ENCODE assay signal across 20 cellular contexts in the genomic region with DNA sequence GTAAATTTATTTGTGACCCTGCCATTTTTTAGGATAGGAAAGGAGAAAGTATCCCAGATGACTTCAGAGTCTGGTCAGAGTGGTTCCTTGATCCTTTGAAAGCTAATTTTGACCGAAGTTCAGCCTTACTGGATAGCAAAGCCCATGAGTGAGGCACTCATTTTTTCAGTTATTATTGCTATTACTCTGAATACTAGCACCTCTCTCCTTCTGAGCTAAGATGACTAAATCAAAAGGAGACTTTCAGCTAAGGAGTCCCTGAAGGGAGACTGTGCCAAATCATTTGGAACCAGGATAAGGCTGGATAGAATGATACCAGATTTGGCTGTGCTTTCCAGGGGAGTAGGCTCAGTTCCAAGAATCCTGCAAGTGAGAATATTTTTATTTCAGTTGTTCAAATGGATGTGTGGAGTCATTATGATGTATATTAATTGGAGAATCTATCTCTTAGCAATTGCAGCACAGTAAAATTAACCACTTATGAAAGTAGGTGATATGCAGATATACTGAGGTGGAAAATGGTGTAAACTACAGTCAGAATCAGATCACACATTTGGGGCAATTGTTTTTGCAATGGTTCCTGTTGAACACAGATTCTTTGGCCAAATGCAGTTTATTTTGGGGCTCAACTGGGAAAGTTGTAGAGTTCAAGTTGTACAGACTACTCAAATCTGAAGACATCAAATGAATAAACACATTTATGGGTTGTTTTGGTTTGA. TPM values are rescaled to one million over a fixed set of nuclear protein-coding genes. Genes with fewer than 3 reads are reported as not detected.
A peak's percentile ranks its signal among the peaks of the same experiment; 100 is the strongest.
DNase-seq lines count a peak whose midpoint lies in the region; ATAC-seq, FAIRE-seq and TF ChIP-seq lines count a peak whose summit lies in the region.
"Had no signal": no experiment of that assay in that cellular context is flagged by ENCODE, and none has a peak within 500 bp of the region (broad histone marks: within the 10 kb centered on the region; RNA-seq: fewer than 3 reads in every experiment).

No MANE protein-coding gene starts in this region.

- peaks cover 62% of the 10 kb centered on the region for H3K4me1 Mint-ChIP-seq in activated CD4-positive, alpha-beta T cell treated with anti-CD3 and anti-CD28 coated beads for 36 hours
- no peaks in the 10 kb centered on the region for H3K4me1 Mint-ChIP-seq in astrocyte (ENCODE audit: low read depth, unreplicated experiment)
- H3K4me1 Mint-ChIP-seq in stimulated activated effector memory CD8-positive, alpha-beta T cell treated with anti-CD3 and anti-CD28 coated beads, Interleukin-12 subunit alpha, Interleukin-12 subunit beta, amount 100 ng/mL, for 72 hours = peaks cover 47% of the 10 kb centered on the region
- H3K4me1 Mint-ChIP-seq: nephron had no signal

- peak; percentile 38 for ATAC-seq in activated CD4-positive, alpha-beta T cell treated with anti-CD3 and anti-CD28 coated beads for 36 hours
- peak; percentile 86 for ATAC-seq in stimulated activated effector memory CD8-positive, alpha-beta T cell treated with anti-CD3 and anti-CD28 coated beads, Interleukin-12 subunit alpha, Interleukin-12 subunit beta, amount 100 ng/mL, for 72 hours
- ATAC-seq in HG03442 (IDR thresholded peaks at IDR 0.05; ENCODE audit: unreplicated experiment) = no peak
- ATAC-seq in GM18511 (IDR thresholded peaks at IDR 0.05; ENCODE audit: unreplicated experiment) = no peak
- ATAC-seq: heart right ventricle had no signal

- peak; percentile 79 for FAIRE-seq in astrocyte (lab: Jason Lieb, UNC)
- FAIRE-seq: TTC549 had no signal

- H3K9me3 ChIP-seq in OCI-LY1 (ENCODE audit: low read length) = no peaks in the 10 kb centered on the region
- no peaks in the 10 kb centered on the region for H3K9me3 ChIP-seq in astrocyte (ENCODE audit: insufficient read depth, low read depth, low read length)
- H3K9me3 ChIP-seq: esophagus squamous epithelium, heart right ventricle had no signal

- H3K4me1 ChIP-seq in OCI-LY1 (ENCODE audit: insufficient read depth, low read length, severe bottlenecking) (peaks cover 63% of the 10 kb centered on the region), astrocyte (ENCODE audit: insufficient read depth, low read length) (no peaks in the 10 kb centered on the region)
- H3K4me1 ChIP-seq: esophagus squamous epithelium had no signal

- H3K4me3 ChIP-seq in OCI-LY1 (ENCODE audit: low read depth, low read length, poor library complexity, severe bottlenecking) = peak overlapping the region; percentile 65
- H3K4me3 ChIP-seq in astrocyte (ENCODE audit: insufficient read depth, low read depth, low read length) = no peak overlapping the region

- peak overlapping the region; percentile 63 for H3K9ac ChIP-seq in OCI-LY1 (ENCODE audit: low read length)
- H3K9ac ChIP-seq in astrocyte (ENCODE audit: low read length) = no peak overlapping the region

- H3K79me2 ChIP-seq in OCI-LY1 (ENCODE audit: insufficient read depth, low read length) (peaks cover 37% of the 10 kb centered on the region; the same call in 1 of the 2 replicates), astrocyte (ENCODE audit: insufficient read depth, low read length) (no peaks in the 10 kb centered on the region)

- H3K36me3 ChIP-seq in OCI-LY1 (ENCODE audit: insufficient read depth, low read length) = peaks cover under 1% of the 10 kb centered on the region; the same call in 1 of the 2 replicates
- no peaks in the 10 kb centered on the region for H3K36me3 ChIP-seq in astrocyte (ENCODE audit: insufficient read depth, low read length)
- H3K36me3 ChIP-seq: esophagus squamous epithelium, heart right ventricle had no signal

- intact Hi-C loops in activated CD4-positive, alpha-beta T cell treated with anti-CD3 and anti-CD28 coated beads for 36 hours (cut with DNase I, micrococcal nuclease) = loop anchor here (2.0 to 10.0 kb wide), 9 partner anchors 32 to 1858 kb away; partner anchors contain the start of genes BRWD3 (in 1 of the 2), CYSLTR1 (in 1 of the 2), ITM2A (in 1 of the 2) and PGK1 (in 1 of the 2)

- peak overlapping the region; percentile 96 for H3K27ac Mint-ChIP-seq in activated CD4-positive, alpha-beta T cell treated with anti-CD3 and anti-CD28 coated beads for 36 hours
- no peak overlapping the region for H3K27ac Mint-ChIP-seq in astrocyte (ENCODE audit: unreplicated experiment)
- peak overlapping the region; percentile 92 for H3K27ac Mint-ChIP-seq in stimulated activated effector memory CD8-positive, alpha-beta T cell treated with anti-CD3 and anti-CD28 coated beads, Interleukin-12 subunit alpha, Interleukin-12 subunit beta, amount 100 ng/mL, for 72 hours
- H3K27ac Mint-ChIP-seq: nephron, type B pancreatic cell had no signal

- CTCF ChIA-PET in activated CD4-positive, alpha-beta T cell treated with anti-CD3 and anti-CD28 coated beads for 36 hours (lab: Charles Lee) = interaction anchor here (0.5 to 2.2 kb wide), 5 partner anchors 35 to 324 kb away, joined by 3 to 6 read pairs (median 3); no protein-coding TSS in a partner anchor

- no peaks in the 10 kb centered on the region for H3F3A ChIP-seq in OCI-LY1 (ENCODE audit: insufficient read depth, low read length)

- no peaks in the 10 kb centered on the region for H3K9me2 ChIP-seq in OCI-LY1 (ENCODE audit: low read depth, low read length)

- H3K36me3 Mint-ChIP-seq in activated CD4-positive, alpha-beta T cell treated with anti-CD3 and anti-CD28 coated beads for 36 hours (ENCODE audit: low read depth) = peaks cover 30% of the 10 kb centered on the region
- no peaks in the 10 kb centered on the region for H3K36me3 Mint-ChIP-seq in astrocyte (ENCODE audit: low read depth, unreplicated experiment)
- peaks cover 22% of the 10 kb centered on the region for H3K36me3 Mint-ChIP-seq in stimulated activated effector memory CD8-positive, alpha-beta T cell treated with anti-CD3 and anti-CD28 coated beads, Interleukin-12 subunit alpha, Interleukin-12 subunit beta, amount 100 ng/mL, for 72 hours
- H3K36me3 Mint-ChIP-seq: type B pancreatic cell had no signal

- H3K27me3 Mint-ChIP-seq in activated CD4-positive, alpha-beta T cell treated with anti-CD3 and anti-CD28 coated beads for 36 hours = no peaks in the 10 kb centered on the region
- no peaks in the 10 kb centered on the region for H3K27me3 Mint-ChIP-seq in astrocyte (ENCODE audit: low read depth, unreplicated experiment)
- H3K27me3 Mint-ChIP-seq: type B pancreatic cell had no signal

- no peaks in the 10 kb centered on the region for H3K9me3 Mint-ChIP-seq in activated CD4-positive, alpha-beta T cell treated with anti-CD3 and anti-CD28 coated beads for 36 hours (ENCODE audit: low read depth)
- H3K9me3 Mint-ChIP-seq in astrocyte (ENCODE audit: unreplicated experiment) = no peaks in the 10 kb centered on the region
- H3K9me3 Mint-ChIP-seq in stimulated activated effector memory CD8-positive, alpha-beta T cell treated with anti-CD3 and anti-CD28 coated beads, Interleukin-12 subunit alpha, Interleukin-12 subunit beta, amount 100 ng/mL, for 72 hours = no peaks in the 10 kb centered on the region
- H3K9me3 Mint-ChIP-seq: nephron, type B pancreatic cell had no signal

- POLR2A ChIA-PET in activated CD4-positive, alpha-beta T cell treated with anti-CD3 and anti-CD28 coated beads for 36 hours (lab: Charles Lee) = no interaction called here

- peak overlapping the region; percentile 85 for H3K27ac ChIP-seq in OCI-LY1 (ENCODE audit: low read depth, low read length, poor library complexity, severe bottlenecking)
- H3K27ac ChIP-seq in astrocyte (ENCODE audit: low read depth, low read length) = no peak overlapping the region
- H3K27ac ChIP-seq: C4-2B had no signal

- H2AFZ ChIP-seq in OCI-LY1 (ENCODE audit: low read length) (no peak overlapping the region), astrocyte (ENCODE audit: low read depth, low read length) (no peak overlapping the region)

- H3K4me2 ChIP-seq in OCI-LY1 (ENCODE audit: low read length) (peak overlapping the region; percentile 75), astrocyte (ENCODE audit: low read length) (no peak overlapping the region)

- no peak for DNase-seq in activated CD4-positive, alpha-beta T cell treated with anti-CD3 and anti-CD28 coated beads for 36 hours
- DNase-seq in activated CD4-positive, alpha-beta T cell treated with anti-CD3 and anti-CD28 coated beads, Interleukin-2, amount 50 U/mL, for 4 hours = no peak
- DNase-seq in astrocyte (ENCODE audit: low read depth) = no peak
- DNase-seq in stimulated activated effector memory CD8-positive, alpha-beta T cell treated with anti-CD3 and anti-CD28 coated beads, Interleukin-12 subunit alpha, Interleukin-12 subunit beta, amount 100 ng/mL, for 72 hours (ENCODE audit: low spot score in 2 of 2) = no peak
- DNase-seq in iPS-NIHi11 (ENCODE audit: low spot score) = no peak
- DNase-seq: 8988T; esophagus squamous epithelium; heart right ventricle; NCI-H2029 treated with DMSO at 0.1 percent for 48 hours; retina; stimulated activated CD4-positive, alpha-beta T cell treated with anti-CD3 and anti-CD28 coated beads, Interleukin-2, amount 100 ng/mL, for 24 hours; stimulated activated CD8-positive, alpha-beta memory T cell treated with anti-CD3 and anti-CD28 coated beads, Interleukin-4, amount 100 ng/mL, for 48 hours had no signal

- H3K4me3 Mint-ChIP-seq in activated CD4-positive, alpha-beta T cell treated with anti-CD3 and anti-CD28 coated beads for 36 hours = peak overlapping the region; percentile 90
- no peak overlapping the region for H3K4me3 Mint-ChIP-seq in astrocyte (ENCODE audit: unreplicated experiment)
- peak overlapping the region; percentile 78 for H3K4me3 Mint-ChIP-seq in stimulated activated effector memory CD8-positive, alpha-beta T cell treated with anti-CD3 and anti-CD28 coated beads, Interleukin-12 subunit alpha, Interleukin-12 subunit beta, amount 100 ng/mL, for 72 hours
- H3K4me3 Mint-ChIP-seq: nephron, type B pancreatic cell had no signal

- H4K20me1 ChIP-seq in OCI-LY1 (ENCODE audit: insufficient read depth, low read length) (no peaks in the 10 kb centered on the region), astrocyte (ENCODE audit: insufficient read depth, low read length) (no peaks in the 10 kb centered on the region)

- TF ChIP-seq CTCF in OCI-LY1 (IDR thresholded peaks at IDR 0.05; ENCODE audit: low read length) (no peak), astrocyte (IDR thresholded peaks at IDR 0.05; ENCODE audit: insufficient read depth, low read depth, low read length) (no peak)

- H3K27me3 ChIP-seq in OCI-LY1 (ENCODE audit: insufficient read depth, low read length) = no peaks in the 10 kb centered on the region
- H3K27me3 ChIP-seq in astrocyte (ENCODE audit: insufficient read depth, low read length) = no peaks in the 10 kb centered on the region
- H3K27me3 ChIP-seq: esophagus squamous epithelium had no signal

RNA-seq across cellular contexts. Expression of gene P2RY10, which starts 1.1 kb away (rescaled TPM):
- 10 to 100 TPM; 30.4 to 65.7 TPM for total RNA-seq in activated CD4-positive, alpha-beta T cell treated with anti-CD3 and anti-CD28 coated beads for 36 hours
- not detected in 2 replicates for total RNA-seq in astrocyte
- total RNA-seq: M059J had no signal

Comparison
In these comparisons a context has a peak if more than half of its experiments do, and no peak if none do; other contexts are left out.
1. ATAC-seq: peak in activated CD4-positive, alpha-beta T cell treated with anti-CD3 and anti-CD28 coated beads for 36 hours (single experiment) and stimulated activated effector memory CD8-positive, alpha-beta T cell treated with anti-CD3 and anti-CD28 coated beads, Interleukin-12 subunit alpha, Interleukin-12 subunit beta, amount 100 ng/mL, for 72 hours (single experiment); none in HG03442 (single experiment) and GM18511 (single experiment).
2. RNA of gene P2RY10, which starts 1.1 kb away (total RNA-seq): 30.4 to 65.7 TPM in activated CD4-positive, alpha-beta T cell treated with anti-CD3 and anti-CD28 coated beads for 36 hours; not detected in astrocyte; every median in the first group is over 10 times any median in the second.